ENCODE assay signal across 9 cellular contexts in genomic region chr11:9688716-9689511, GRCh38. TPM values are rescaled to one million over a fixed set of nuclear protein-coding genes. Genes with fewer than 3 reads are reported as not detected.
A peak's percentile ranks its signal among the peaks of the same experiment; 100 is the strongest.
DNase-seq lines count a peak whose midpoint lies in the region; ATAC-seq and TF ChIP-seq lines count a peak whose summit lies in the region.
"Had no signal": no experiment of that assay in that cellular context is flagged by ENCODE, and none has a peak within 500 bp of the region (broad histone marks: within the 10 kb centered on the region; RNA-seq: fewer than 3 reads in every experiment).

No MANE protein-coding gene starts in this region.

- TF ChIP-seq CTCF in heart right ventricle (IDR thresholded peaks at IDR 0.05) (no peak), gastrocnemius medialis (IDR thresholded peaks at IDR 0.05 in 4 of 5, conservative IDR thresholded peaks at IDR 0.05 in 1 of 5) (no peak)

- H3K4me3 ChIP-seq in heart right ventricle (peak overlapping the region in 1 of 10 donors; percentile 15), gastrocnemius medialis (no peak overlapping the region)

- intact Hi-C loops in heart right ventricle (cut with DNase I) (loop anchor here in 1 of 10 donors (10.0 kb wide), 1 partner anchor 64 kb away; no protein-coding TSS in a partner anchor), gastrocnemius medialis (cut with DNase I; ENCODE audit: low total_unique reads) (no loop called here)

- H3K27ac ChIP-seq in heart right ventricle (peak overlapping the region; percentile 51 to 91 (median 80)), gastrocnemius medialis (peak overlapping the region; percentile 63 to 79 (median 74))
- H3K27ac ChIP-seq: VCaP had no signal

- H3K27me3 ChIP-seq in heart right ventricle (no peaks in the 10 kb centered on the region), gastrocnemius medialis (no peaks in the 10 kb centered on the region)

- peak; percentile 52 for DNase-seq in GM03348 (ENCODE audit: low spot score)
- peak; percentile 39 for DNase-seq in UCSD-AML1 (lab: John Stamatoyannopoulos, UW; ENCODE audit: unreplicated experiment)
- DNase-seq in heart right ventricle, result peak in 1 of 2 donors; percentile 24
- no peak for DNase-seq in gastrocnemius medialis
- no peak for DNase-seq in stimulated activated CD8-positive, alpha-beta memory T cell treated with anti-CD3 and anti-CD28 coated beads, Interleukin-4, amount 100 ng/mL, for 48 hours
- DNase-seq in activated CD4-positive, CD25-positive, alpha-beta regulatory T cell treated with anti-CD3 and anti-CD28 coated beads, Interleukin-2, amount 50 U/mL, for 72 hours, result no peak

- peaks cover 0 to 20% (median 0%) of the 10 kb centered on the region in 9 donors for H3K36me3 ChIP-seq in heart right ventricle
- H3K36me3 ChIP-seq in gastrocnemius medialis, result no peaks in the 10 kb centered on the region

- in situ Hi-C loops in gastrocnemius medialis (cut with MboI; ENCODE audit: low sequenced_read_pairs in 4 of 4), result no loop called here

- peak; percentile 69 for ATAC-seq in GM21367 (IDR thresholded peaks at IDR 0.05; ENCODE audit: unreplicated experiment)
- ATAC-seq in HG03565 (IDR thresholded peaks at IDR 0.05; ENCODE audit: unreplicated experiment), result peak; percentile 61
- ATAC-seq in heart right ventricle, result peak; percentile 64 to 86 (median 79)
- peak; percentile 55 to 57 for ATAC-seq in gastrocnemius medialis

- peak in 1 of 2 donors; percentile 58 for TF ChIP-seq POLR2A in gastrocnemius medialis (IDR thresholded peaks at IDR 0.05)

- whole genome bisulfite sequencing in heart right ventricle, 2 donors, result 45 to 54% methylated on average over 7 of the region's 7 CpGs

- peaks cover 0 to 71% (median 41%) of the 10 kb centered on the region in 9 donors for H3K4me1 ChIP-seq in heart right ventricle
- H3K4me1 ChIP-seq in gastrocnemius medialis, result peaks cover 8 to 23% of the 10 kb centered on the region in 2 donors

- H3K9me3 ChIP-seq in heart right ventricle, result no peaks in the 10 kb centered on the region
- no peaks in the 10 kb centered on the region for H3K9me3 ChIP-seq in gastrocnemius medialis

RNA-seq across cellular contexts. Expression of gene SWAP70, which starts 25.0 kb away (rescaled TPM):
- total RNA-seq in heart right ventricle, result 10 to 100 TPM; 15.9 to 33.4 (median 20.8) TPM
- 1 to 10 TPM; 7.8 to 9.7 TPM for polyA plus RNA-seq in heart right ventricle
- 10 to 100 TPM in 1 of 4 donors, 1 to 10 TPM in 3; 6.5 to 14.4 (median 9.1) TPM for total RNA-seq in gastrocnemius medialis

Comparison
In these comparisons a context has a peak if more than half of its experiments do, and no peak if none do; other contexts are left out.
1. DNase-seq: peak in GM03348 (single experiment) and UCSD-AML1 (single experiment); none in gastrocnemius medialis (0 of 2), stimulated activated CD8-positive, alpha-beta memory T cell treated with anti-CD3 and anti-CD28 coated beads, Interleukin-4, amount 100 ng/mL, for 48 hours (single experiment) and activated CD4-positive, CD25-positive, alpha-beta regulatory T cell treated with anti-CD3 and anti-CD28 coated beads, Interleukin-2, amount 50 U/mL, for 72 hours (single experiment).
2. Peak in every context shown above with its lines, with median percentiles within 50 percentile points of each other: ATAC-seq.